Comparison of ENCODE assay signal across 8 cellular contexts in genomic region chr15:100350434-100351226, GRCh38. TPM values are rescaled to one million over a fixed set of nuclear protein-coding genes. Genes with fewer than 3 reads are reported as not detected.
A peak's percentile ranks its signal among the peaks of the same experiment; 100 is the strongest.
DNase-seq lines count a peak whose midpoint lies in the region; ATAC-seq, FAIRE-seq and TF ChIP-seq lines count a peak whose summit lies in the region.

No MANE protein-coding gene starts in this region.

- H3K27ac Mint-ChIP-seq in activated naive CD4-positive, alpha-beta T cell treated with anti-CD3 and anti-CD28 coated beads, Interleukin-2, amount 50 U/mL, for 72 hours: peak overlapping the region; percentile 60 to 93

- H3K27ac ChIP-seq in A549: peak overlapping the region; percentile 90 to 97
- peak overlapping the region; percentile 97 for H3K27ac ChIP-seq in subcutaneous abdominal adipose tissue (ENCODE audit: low read depth, low read length)

- no peak; the same call in 1 of the 3 replicates for TF ChIP-seq CTCF in A549 (IDR thresholded peaks at IDR 0.05)

- TF ChIP-seq EP300 in A549 (IDR thresholded peaks at IDR 0.05): peak in 1 of 2 experiments; percentile 45; a peak in 2 of 5 replicates

- H3K9me3 Mint-ChIP-seq in activated naive CD4-positive, alpha-beta T cell treated with anti-CD3 and anti-CD28 coated beads, Interleukin-2, amount 50 U/mL, for 72 hours: no peaks in the 10 kb centered on the region

- DNase-seq in A549 (ENCODE audit: low read depth in 1 of 2, low spot score in 1 of 2) (peak; percentile 36 to 90), NCI-H2107 (lab: John Stamatoyannopoulos, UW) (no peak)
- no peak for DNase-seq in activated naive CD4-positive, alpha-beta T cell treated with anti-CD3 and anti-CD28 coated beads, Interleukin-2, amount 50 U/mL, for 72 hours (ENCODE audit: low spot score in 2 of 2)

- peak overlapping the region; percentile 87 for H3K4me2 ChIP-seq in A549

- peak overlapping the region; percentile 60 for H3K4me3 ChIP-seq in A549
- peak overlapping the region; percentile 98; the same call in 1 of the 2 replicates for H3K4me3 ChIP-seq in iPS-18c (ENCODE audit: insufficient read depth, low read depth, low read length)
- H3K4me3 ChIP-seq in subcutaneous abdominal adipose tissue (ENCODE audit: low read depth in 1 of 5, low read length in 5 of 5): peak overlapping the region; percentile 61 to 90 (median 79)

- peaks cover 12% of the 10 kb centered on the region for H3K9me3 ChIP-seq in A549
- no peaks in the 10 kb centered on the region for H3K9me3 ChIP-seq in iPS-18c (ENCODE audit: control insufficient read depth, insufficient read depth, low read length)
- H3K9me3 ChIP-seq in subcutaneous abdominal adipose tissue (ENCODE audit: control insufficient read depth in 5 of 5, low read length in 5 of 5): no peaks in the 10 kb centered on the region

- no peaks in the 10 kb centered on the region for H3K36me3 ChIP-seq in subcutaneous abdominal adipose tissue (ENCODE audit: control insufficient read depth in 5 of 5, insufficient read depth in 5 of 5, low read length in 5 of 5)

- CTCF ChIA-PET in A549 (lab: Yijun Ruan, JAX): interaction anchor here (0.6 to 10.2 kb wide), 62 partner anchors 8 to 657 kb away, joined by 3 to 291 read pairs (median 5); partner anchors contain the start of genes ADAMTS17, ASB7 and LINS1

- TF ChIP-seq RAD21 in A549 (conservative IDR thresholded peaks at IDR 0.05 in 1 of 2, IDR thresholded peaks at IDR 0.05 in 1 of 2): no peak; a peak in 1 of 5 replicates

- H3K9ac ChIP-seq in subcutaneous abdominal adipose tissue (ENCODE audit: low read length in 5 of 5): peak overlapping the region in 4 of 5 donors; percentile 69 to 99 (median 90)

- no peak for TF ChIP-seq POLR2A in A549 (IDR thresholded peaks at IDR 0.05; ENCODE audit: low read length)

- H3K4me1 ChIP-seq in A549 (peaks cover 9% of the 10 kb centered on the region), subcutaneous abdominal adipose tissue (ENCODE audit: control insufficient read depth in 5 of 5, insufficient read depth in 5 of 5, low read length in 5 of 5) (peaks cover 7 to 16% (median 13%) of the 10 kb centered on the region in 5 donors)

- WGBS in A549 (ENCODE audit: missing lambda C conversion rate): 4% methylated on average over 19 of the region's 19 CpGs

- peaks cover 0 to 6% (median 0%) of the 10 kb centered on the region in 5 donors for H3K27me3 ChIP-seq in subcutaneous abdominal adipose tissue (ENCODE audit: control insufficient read depth in 5 of 5, insufficient read depth in 4 of 5, low read length in 5 of 5)

- ATAC-seq in A549 (peak; percentile 78 to 86), HG03439 (IDR thresholded peaks at IDR 0.05; ENCODE audit: unreplicated experiment) (peak; percentile 7), HG03095 (IDR thresholded peaks at IDR 0.05; ENCODE audit: unreplicated experiment) (no peak), GM19467 (IDR thresholded peaks at IDR 0.05; ENCODE audit: unreplicated experiment) (no peak)
- peak in 1 of 2 donors; percentile 29 for ATAC-seq in activated naive CD4-positive, alpha-beta T cell treated with anti-CD3 and anti-CD28 coated beads, Interleukin-2, amount 50 U/mL, for 72 hours

- FAIRE-seq in A549 (lab: Jason Lieb, UNC): peak; percentile 28

- POLR2A ChIA-PET in A549 (lab: Yijun Ruan, JAX): interaction anchor here (1.1 to 2.2 kb wide), 5 partner anchors 14 to 251 kb away, joined by 3 to 15 read pairs (median 8); partner anchors contain the start of genes ASB7 and LINS1

- no peaks in the 10 kb centered on the region for H3K36me3 Mint-ChIP-seq in activated naive CD4-positive, alpha-beta T cell treated with anti-CD3 and anti-CD28 coated beads, Interleukin-2, amount 50 U/mL, for 72 hours

TF ChIP-seq in A549, 52 proteins besides CTCF, POLR2A, EP300 and RAD21:
- peak; percentile 63; the same call in 2 of the 3 replicates for TF ChIP-seq BCL3 (IDR thresholded peaks at IDR 0.05)
- TF ChIP-seq HDAC2 (IDR thresholded peaks at IDR 0.05): no peak
- TF ChIP-seq CBX2 (IDR thresholded peaks at IDR 0.05; ENCODE audit: borderline replicate concordance, low read depth): no peak
- TF ChIP-seq FOSL2 (IDR thresholded peaks at IDR 0.05): peak; percentile 51; the same call in 1 of the 2 replicates
- peak; percentile 52 for TF ChIP-seq FOSL2 (CRISPR knock-in tag; IDR thresholded peaks at IDR 0.05)
- TF ChIP-seq RFX5 (IDR thresholded peaks at IDR 0.05): no peak
- TF ChIP-seq GATA3 (IDR thresholded peaks at IDR 0.05; ENCODE audit: borderline replicate concordance): peak; percentile 30; the same call in 1 of the 2 replicates
- TF ChIP-seq, protein P1, sequence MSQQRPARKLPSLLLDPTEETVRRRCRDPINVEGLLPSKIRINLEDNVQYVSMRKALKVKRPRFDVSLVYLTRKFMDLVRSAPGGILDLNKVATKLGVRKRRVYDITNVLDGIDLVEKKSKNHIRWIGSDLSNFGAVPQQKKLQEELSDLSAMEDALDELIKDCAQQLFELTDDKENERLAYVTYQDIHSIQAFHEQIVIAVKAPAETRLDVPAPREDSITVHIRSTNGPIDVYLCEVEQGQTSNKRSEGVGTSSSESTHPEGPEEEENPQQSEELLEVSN (IDR thresholded peaks at IDR 0.05; ENCODE audit: borderline replicate concordance, low read depth): no peak
- peak; percentile 97 for TF ChIP-seq MAFK (IDR thresholded peaks at IDR 0.05; ENCODE audit: partially characterized antibody)
- no peak for TF ChIP-seq CHD4 (IDR thresholded peaks at IDR 0.05; ENCODE audit: borderline replicate concordance)
- TF ChIP-seq JUN (IDR thresholded peaks at IDR 0.05): peak; percentile 49 to 78; a peak in 1 of 5 replicates
- TF ChIP-seq TP53 (CRISPR knock-in tag; IDR thresholded peaks at IDR 0.05): no peak
- TF ChIP-seq NFE2L2 (conservative IDR thresholded peaks at IDR 0.05; ENCODE audit: low read length): peak; percentile 51; the same call in 1 of the 2 replicates
- no peak for TF ChIP-seq RNF2 (IDR thresholded peaks at IDR 0.05; ENCODE audit: borderline replicate concordance, low read depth)
- no peak for TF ChIP-seq ZFP36 (IDR thresholded peaks at IDR 0.05; ENCODE audit: borderline replicate concordance, partially characterized antibody)
- peak; percentile 100 for TF ChIP-seq CEBPB (IDR thresholded peaks at IDR 0.05)
- TF ChIP-seq JUNB (IDR thresholded peaks at IDR 0.05): peak; percentile 67; the same call in 1 of the 2 replicates
- peak; percentile 93 for TF ChIP-seq HES2 (IDR thresholded peaks at IDR 0.05)
- no peak for TF ChIP-seq MYC (IDR thresholded peaks at IDR 0.05; ENCODE audit: borderline replicate concordance, low read length)
- no peak for TF ChIP-seq NPAS2 (CRISPR knock-in tag; IDR thresholded peaks at IDR 0.05; ENCODE audit: borderline replicate concordance)
- no peak for TF ChIP-seq FOXS1 (CRISPR knock-in tag; IDR thresholded peaks at IDR 0.05)
- no peak for TF ChIP-seq KDM1A (IDR thresholded peaks at IDR 0.05; ENCODE audit: low read depth)
- no peak; the same call in 1 of the 2 replicates for TF ChIP-seq ZC3H11A (IDR thresholded peaks at IDR 0.05)

RNA-seq across cellular contexts. Expression of gene ADAMTS17, which starts 8.9 kb away (rescaled TPM):
- polyA plus RNA-seq in A549 (2011; rRNA removed) (0.05 and 0.11 TPM in 2 replicates), A549 (2017; fragmentation: RNase III; extraction: RNeasy Plus Mini Kit Qiagen cat#74134 plus additional on column Dnase treatment) (not detected in 3 replicates)
- polyA plus RNA-seq in A549 (2012; cell fraction: cytosol; rRNA removed): 0.01 and 0.08 TPM in 2 replicates
- 0.13 and 0.16 TPM in 2 replicates for polyA plus RNA-seq in A549 (2012; cell fraction: nucleus; rRNA removed)
- 0.24 and 0.33 TPM in 2 replicates for polyA minus RNA-seq in A549 (2011; rRNA and poly(A)+ RNA removed)
- 1 to 10 TPM in 1 of 2 donors, under 1 TPM in 1; 0.19 to 1.5 TPM for total RNA-seq in activated naive CD4-positive, alpha-beta T cell treated with anti-CD3 and anti-CD28 coated beads, Interleukin-2, amount 50 U/mL, for 72 hours

Comparison
In these comparisons a context has a peak if more than half of its experiments do, and no peak if none do; other contexts are left out.
1. ATAC-seq: peak in A549 (2 of 2) and HG03439 (single experiment); none in HG03095 (single experiment) and GM19467 (single experiment).
2. DNase-seq: peak in A549 (2 of 2); none in activated naive CD4-positive, alpha-beta T cell treated with anti-CD3 and anti-CD28 coated beads, Interleukin-2, amount 50 U/mL, for 72 hours (0 of 2) and NCI-H2107 (single experiment).
3. Peak in every context shown above with its lines, with median percentiles within 50 percentile points of each other: H3K4me3 ChIP-seq.